ENCODE assay signal across 22 cellular contexts in genomic region chr3:178794711-178795110, GRCh38.
"Had no signal": no experiment of that assay in that cellular context is flagged by ENCODE, and none has a peak within 500 bp of the region (broad histone marks: within the 10 kb centered on the region; RNA-seq: fewer than 3 reads in every experiment).

No MANE protein-coding gene starts in this region.

- ATAC-seq: gastrocnemius medialis, heart right ventricle, left cardiac atrium, left lung, left ventricle myocardium superior, mucosa of descending colon had no signal

- FAIRE-seq: colon, endothelial cell of umbilical vein, islet of Langerhans, keratinocyte had no signal

- H3K27ac ChIP-seq: coronary artery, dorsolateral prefrontal cortex, esophagus muscularis mucosa, gastrocnemius medialis, heart right ventricle, left lung, lower lobe of right lung had no signal

- H3K4me1 ChIP-seq: esophagus muscularis mucosa, gastrocnemius medialis, heart right ventricle, left lung, lower lobe of right lung had no signal

- H3K4me3 ChIP-seq: coronary artery, dorsolateral prefrontal cortex, esophagus muscularis mucosa, gastrocnemius medialis, heart right ventricle, left lung, lower lobe of right lung, mucosa of descending colon had no signal

- H3K9me3 ChIP-seq: gastrocnemius medialis, lower lobe of right lung, mucosa of descending colon had no signal

- H3K27me3 ChIP-seq: dorsolateral prefrontal cortex, esophagus muscularis mucosa, gastrocnemius medialis, heart right ventricle, left lung had no signal

- H3K36me3 ChIP-seq: esophagus muscularis mucosa, gastrocnemius medialis, heart right ventricle, left lung, lower lobe of right lung had no signal

- DNase-seq: dermis blood vessel endothelial cell; dorsolateral prefrontal cortex; effector CD4-positive, alpha-beta T cell; effector memory CD4-positive, alpha-beta T cell; foreskin melanocyte; gastrocnemius medialis; glutamatergic neuron; head of caudate nucleus; heart right ventricle; hippocampal formation; left cardiac atrium; left lung; left ventricle myocardium superior; lower lobe of right lung; mesenchymal stem cell; mucosa of descending colon had no signal
